Comparison of ENCODE assay signal across 13 cellular contexts in genomic region chr6:76120302-76120701, GRCh38. TPM values are rescaled to one million over a fixed set of nuclear protein-coding genes. Genes with fewer than 3 reads are reported as not detected.
A peak's percentile ranks its signal among the peaks of the same experiment; 100 is the strongest.
DNase-seq lines count a peak whose midpoint lies in the region; FAIRE-seq and TF ChIP-seq lines count a peak whose summit lies in the region.
"Had no signal": no experiment of that assay in that cellular context is flagged by ENCODE, and none has a peak within 500 bp of the region (broad histone marks: within the 10 kb centered on the region; RNA-seq: fewer than 3 reads in every experiment).

No MANE protein-coding gene starts in this region.

- H3K23ac ChIP-seq in H1 (ENCODE audit: insufficient read length), result no peak overlapping the region

- H3K4me1 ChIP-seq in HAP-1, result peaks cover 5% of the 10 kb centered on the region
- H3K4me1 ChIP-seq in H1 (replicated peaks in 1 of 4; ENCODE audit: control insufficient read depth in 3 of 4, insufficient read depth in 4 of 4, low read length in 3 of 4), result peaks cover 0 to 5% (median 3%) of the 10 kb centered on the region in 4 experiments; a peak in 3 of 7 replicates
- peaks cover 8% of the 10 kb centered on the region for H3K4me1 ChIP-seq in iPS-15b (ENCODE audit: control insufficient read depth, insufficient read depth, low read length)
- H3K4me1 ChIP-seq: BLaER1 treated with 17β-estradiol and CSF1 and Interleukin-3, amounts not matched to agents 10 nM and 100 nM had no signal

- H3K36me3 ChIP-seq in HAP-1 (replicated peaks), result no peaks in the 10 kb centered on the region
- peaks cover 0 to 7% (median 0%) of the 10 kb centered on the region in 4 experiments; a peak in 1 of 8 replicates for H3K36me3 ChIP-seq in H1 (ENCODE audit: control insufficient read depth in 2 of 4, insufficient read depth in 4 of 4, low read length in 3 of 4)
- H3K36me3 ChIP-seq in iPS-15b (ENCODE audit: control insufficient read depth, insufficient read depth, low read length), result no peaks in the 10 kb centered on the region
- H3K36me3 ChIP-seq: BLaER1 treated with 17β-estradiol and CSF1 and Interleukin-3, amounts not matched to agents 10 nM and 100 nM had no signal

- TF ChIP-seq EP300 in H1 (IDR thresholded peaks at IDR 0.05; ENCODE audit: borderline replicate concordance in 1 of 2, low read depth in 2 of 2, low read length in 2 of 2), result peak in 1 of 2 experiments; percentile 84; a peak in 1 of 3 replicates

- POLR2A ChIA-PET in H1 (lab: Charles Lee; ENCODE audit: partially characterized antibody), result no interaction called here

- no peaks in the 10 kb centered on the region for H3K79me1 ChIP-seq in H1 (ENCODE audit: low read depth, low read length)

- H3K9me3 ChIP-seq in HAP-1 (no peaks in the 10 kb centered on the region), H1 (ENCODE audit: insufficient read depth in 2 of 2, low read depth in 1 of 2, low read length in 1 of 2) (peaks cover 11 to 16% of the 10 kb centered on the region in 2 experiments), iPS-15b (ENCODE audit: control insufficient read depth, insufficient read depth, low read length) (peaks cover 8% of the 10 kb centered on the region)

- H2BK20ac ChIP-seq in H1 (ENCODE audit: low read length), result no peak overlapping the region

- TF ChIP-seq CTCF in H1 (IDR thresholded peaks at IDR 0.05; ENCODE audit: control extremely low read depth in 1 of 3, insufficient read depth in 1 of 3, low read depth in 1 of 3, low read length in 3 of 3), result no peak

- H3K56ac ChIP-seq in H1 (replicated peaks; ENCODE audit: insufficient read length, low read depth, low read length), result no peak overlapping the region

- peak; percentile 76 for FAIRE-seq in H1 (lab: Jason Lieb, UNC)
- FAIRE-seq: HTR-8/SVneo had no signal

- H2AK5ac ChIP-seq in H1 (ENCODE audit: low read depth, low read length), result no peak overlapping the region

- no peak for TF ChIP-seq RAD21 in H1 (IDR thresholded peaks at IDR 0.05 in 1 of 2, conservative IDR thresholded peaks at IDR 0.05 in 1 of 2; ENCODE audit: low read depth in 2 of 2, low read length in 2 of 2)

- H3K14ac ChIP-seq in H1 (ENCODE audit: insufficient read length), result no peak overlapping the region

- H3K4me2 ChIP-seq in H1 (ENCODE audit: insufficient read depth in 1 of 2, low read depth in 2 of 2, low read length in 2 of 2), result peak overlapping the region in 1 of 2 experiments; percentile 19; a peak in 1 of 4 replicates
- H3K4me2 ChIP-seq: BLaER1 treated with 17β-estradiol and CSF1 and Interleukin-3, amounts not matched to agents 10 nM and 100 nM had no signal

- no peak overlapping the region for H2BK5ac ChIP-seq in H1 (ENCODE audit: low read depth, low read length)

- no peak overlapping the region for H2BK15ac ChIP-seq in H1 (ENCODE audit: low read length)

- H4K91ac ChIP-seq in H1 (replicated peaks; ENCODE audit: insufficient read length, low read length), result no peak overlapping the region

- H2BK120ac ChIP-seq in H1 (replicated peaks; ENCODE audit: low read depth, low read length), result no peak overlapping the region

- H4K20me1 ChIP-seq in H1 (replicated peaks in 1 of 2; ENCODE audit: control insufficient read depth in 1 of 2, insufficient read depth in 2 of 2, low read length in 2 of 2), result peaks cover 0 to 2% of the 10 kb centered on the region in 2 experiments
- H4K20me1 ChIP-seq: BLaER1 treated with 17β-estradiol and CSF1 and Interleukin-3, amounts not matched to agents 10 nM and 100 nM had no signal

- H2BK12ac ChIP-seq in H1 (ENCODE audit: low read depth, low read length), result no peak overlapping the region

- H3K79me2 ChIP-seq in H1 (ENCODE audit: control insufficient read depth in 1 of 2, insufficient read depth in 2 of 2, low read length in 2 of 2), result no peaks in the 10 kb centered on the region

- no peak overlapping the region for H3K4ac ChIP-seq in H1 (replicated peaks; ENCODE audit: insufficient read length, low read depth, low read length)

- no peak overlapping the region for H4K5ac ChIP-seq in H1 (ENCODE audit: insufficient read length, low read depth, low read length)

- H3K27ac ChIP-seq in H1 (ENCODE audit: low read depth, low read length), result no peak overlapping the region
- H3K27ac ChIP-seq: BLaER1 treated with 17β-estradiol and CSF1 and Interleukin-3, amounts not matched to agents 10 nM and 100 nM; GM23248 had no signal

- H3K4me3 ChIP-seq in HAP-1 (no peak overlapping the region), H1 (ENCODE audit: extremely low read depth in 1 of 4, insufficient read depth in 2 of 4, low read depth in 3 of 4, low read length in 4 of 4) (no peak overlapping the region; a peak in 1 of 8 replicates), iPS-15b (ENCODE audit: low read depth, low read length) (peak overlapping the region; percentile 8)
- H3K4me3 ChIP-seq: BLaER1 treated with 17β-estradiol and CSF1 and Interleukin-3, amounts not matched to agents 10 nM and 100 nM; GM23248 had no signal

- DNase-seq in ELF-1 (ENCODE audit: low read depth, low spot score), result peak; percentile 40
- DNase-seq in HAP-1 (ENCODE audit: low spot score in 2 of 2), result peak; percentile 10 to 60
- DNase-seq in H1 (ENCODE audit: low read depth in 1 of 2, low spot score in 2 of 2), result peak in 1 of 2 experiments; percentile 44
- no peak for DNase-seq in amygdala (lab: John Stamatoyannopoulos, UW)
- no peak for DNase-seq in effector CD8-positive, alpha-beta T cell (lab: John Stamatoyannopoulos, UW)
- no peak for DNase-seq in mesenteric fat pad (ENCODE audit: low spot score)
- DNase-seq: 8988T; CD4-positive, CD25-positive, alpha-beta regulatory T cell; DMS53; GM23248 had no signal

- TF ChIP-seq POLR2A in H1 (IDR thresholded peaks at IDR 0.05; ENCODE audit: control extremely low read depth in 1 of 2, low read depth in 2 of 2, low read length in 2 of 2), result no peak

- CTCF ChIA-PET in H1 (lab: Charles Lee; ENCODE audit: partially characterized antibody), result no interaction called here

- H2AFZ ChIP-seq in H1 (ENCODE audit: low read length), result no peak overlapping the region
- H2AFZ ChIP-seq: GM23248 had no signal

- H3K18ac ChIP-seq in H1 (ENCODE audit: extremely low read depth, low read length), result no peak overlapping the region

- no peaks in the 10 kb centered on the region for H3K27me3 ChIP-seq in HAP-1 (ENCODE audit: low read depth)
- peaks cover 31 to 64% (median 45%) of the 10 kb centered on the region in 4 experiments for H3K27me3 ChIP-seq in H1 (replicated peaks in 1 of 4; ENCODE audit: control insufficient read depth in 3 of 4, extremely low read depth in 1 of 4, insufficient read depth in 3 of 4, low read length in 3 of 4)
- H3K27me3 ChIP-seq in iPS-15b (ENCODE audit: control insufficient read depth, insufficient read depth, low read length), result peaks cover 42% of the 10 kb centered on the region
- H3K27me3 ChIP-seq: BLaER1 treated with 17β-estradiol and CSF1 and Interleukin-3, amounts not matched to agents 10 nM and 100 nM had no signal

- H3K23me2 ChIP-seq in H1 (ENCODE audit: low read depth, low read length), result no peaks in the 10 kb centered on the region

- in situ Hi-C loops in HAP-1 (cut with MboI; ENCODE audit: low sequenced_read_pairs), result no loop called here

- H4K8ac ChIP-seq in H1 (ENCODE audit: extremely low read depth, insufficient read depth, low read length), result no peak overlapping the region

- H3K9ac ChIP-seq in H1 (replicated peaks in 1 of 4; ENCODE audit: extremely low read depth in 1 of 4, low read depth in 3 of 4, low read length in 3 of 4), result no peak overlapping the region
- H3K9ac ChIP-seq in iPS-15b (ENCODE audit: low read depth, low read length), result no peak overlapping the region
- H3K9ac ChIP-seq: BLaER1 treated with 17β-estradiol and CSF1 and Interleukin-3, amounts not matched to agents 10 nM and 100 nM; GM23248 had no signal

TF ChIP-seq in H1, 55 proteins besides CTCF, POLR2A, EP300 and RAD21 (continues in another document):
- TF ChIP-seq MAFK (IDR thresholded peaks at IDR 0.05; ENCODE audit: low read depth, low read length) (no peak), NRF1 (IDR thresholded peaks at IDR 0.05; ENCODE audit: low read depth, low read length) (no peak), TCF12 (IDR thresholded peaks at IDR 0.05; ENCODE audit: low read depth, low read length) (peak; percentile 78; the same call in 1 of the 2 replicates), RNF2 (IDR thresholded peaks at IDR 0.05; ENCODE audit: borderline replicate concordance, low read depth, low read length, missing control alignments, poor library complexity, severe bottlenecking) (no peak), JUND (IDR thresholded peaks at IDR 0.05; ENCODE audit: low read length) (0 out of 2 replicates have a peak, but pooled peaks have one; percentile 2), CTBP2 (IDR thresholded peaks at IDR 0.05; ENCODE audit: borderline replicate concordance, insufficient read depth, insufficient read length, low read length) (no peak), KDM4A (IDR thresholded peaks at IDR 0.05; ENCODE audit: low read depth, low read length, severe bottlenecking) (no peak)

RNA-seq across cellular contexts. Expression of gene IMPG1, which starts 47.8 kb away (rescaled TPM):
- not detected in 2 replicates for total RNA-seq in H1 (2021; fragmentation: NEBNext Ultra II Directional; extraction: Animal tissue kit (Norgen Biotek cat#: 25700))
- 0.02 TPM in 2 replicates for polyA plus RNA-seq in H1 (2011; rRNA removed)
- not detected for polyA plus RNA-seq in H1 (2011; cell fraction: cytosol; rRNA removed)
- not detected for polyA plus RNA-seq in H1 (2011; cell fraction: nucleus; rRNA removed)
- polyA plus RNA-seq in H1 (2012, experiment 1 of 2), result 0.08 to 0.29 TPM in 2 of 4 replicates, not detected in the others
- not detected for polyA plus RNA-seq in H1 (2012, experiment 2 of 2)
- 0.02 TPM for polyA plus RNA-seq in H1 (2013, experiment 1 of 2)
- 0.09 TPM for polyA plus RNA-seq in H1 (2013, experiment 2 of 2)
- not detected in 2 replicates for polyA minus RNA-seq in H1 (2011; rRNA and poly(A)+ RNA removed)
- polyA minus RNA-seq in H1 (2011; cell fraction: cytosol; rRNA and poly(A)+ RNA removed), result not detected
- polyA minus RNA-seq in H1 (2011; cell fraction: nucleus; rRNA and poly(A)+ RNA removed), result not detected
- not detected for total RNA-seq in mesenteric fat pad
- total RNA-seq: CD4-positive, CD25-positive, alpha-beta regulatory T cell; GM23248 had no signal
- polyA plus RNA-seq: CD4-positive, CD25-positive, alpha-beta regulatory T cell; GM23248 had no signal

Comparison
In these comparisons a context has a peak if more than half of its experiments do, and no peak if none do; other contexts are left out.
1. DNase-seq: peak in ELF-1 (single experiment) and HAP-1 (2 of 2); none in amygdala (0 of 56), effector CD8-positive, alpha-beta T cell (single experiment) and mesenteric fat pad (single experiment).